In genomic region chr11:57349491-57350274, GRCh38 we compare ENCODE assay signal across 8 cellular contexts. TPM values are rescaled to one million over a fixed set of nuclear protein-coding genes. Genes with fewer than 3 reads are reported as not detected.
DNase-seq lines count a peak whose midpoint lies in the region; ATAC-seq, FAIRE-seq and TF ChIP-seq lines count a peak whose summit lies in the region.

No MANE protein-coding gene starts in this region.

- H3K4me1 ChIP-seq in CD4-positive, alpha-beta memory T cell (ENCODE audit: insufficient read depth, low read length): peaks cover 4% of the 10 kb centered on the region
- H3K4me1 ChIP-seq in mammary epithelial cell (ENCODE audit: insufficient read depth, low read length) (no peaks in the 10 kb centered on the region), kidney (ENCODE audit: control insufficient read depth in 1 of 2, insufficient read depth in 1 of 2, low read depth in 1 of 2, low read length in 2 of 2) (no peaks in the 10 kb centered on the region)

- FAIRE-seq in kidney (lab: Jason Lieb, UNC): no peak

- H3K4me3 ChIP-seq in CD4-positive, alpha-beta memory T cell (ENCODE audit: low read length in 2 of 2): no peak overlapping the region
- no peak overlapping the region for H3K4me3 ChIP-seq in WI38 (ENCODE audit: low read depth, low read length)
- no peak overlapping the region for H3K4me3 ChIP-seq in mammary epithelial cell (replicated peaks in 1 of 3; ENCODE audit: insufficient read depth in 1 of 3, low read depth in 2 of 3, low read length in 3 of 3)
- no peak overlapping the region for H3K4me3 ChIP-seq in kidney (ENCODE audit: low read length in 2 of 2)

- in situ Hi-C loops in mammary epithelial cell (cut with MboI; ENCODE audit: low sequenced_read_pairs in 2 of 2): loop anchor here (10.0 to 25.0 kb wide), 3 partner anchors 105 to 1163 kb away; partner anchors contain the start of genes YPEL4 (in 2 of the 2) and OR5B21 (in 1 of the 2)

- H3K9me3 Mint-ChIP-seq in CD4-positive, alpha-beta memory T cell: peaks cover 0 to 2% (median 0%) of the 10 kb centered on the region in 8 donors

- no peaks in the 10 kb centered on the region for H3K79me2 ChIP-seq in mammary epithelial cell (ENCODE audit: insufficient read depth, low read length)

- intact Hi-C loops in CD4-positive, alpha-beta memory T cell (cut with micrococcal nuclease): loop anchor here (5.0 to 10.0 kb wide), 6 partner anchors 78 to 1438 kb away; partner anchors contain the start of genes SLC43A3 and UBE2L6
- intact Hi-C loops in mammary epithelial cell (cut with micrococcal nuclease): loop anchor here (2.0 to 10.0 kb wide), 5 partner anchors 219 to 1785 kb away; partner anchors contain the start of gene BTBD18
- intact Hi-C loops in kidney (cut with DNase I): no loop called here

- H3K4me3 Mint-ChIP-seq in CD4-positive, alpha-beta memory T cell: peak overlapping the region in 1 of 8 donors; percentile 64

- no peaks in the 10 kb centered on the region for H3K9me3 ChIP-seq in CD4-positive, alpha-beta memory T cell (ENCODE audit: control insufficient read depth in 1 of 2, low read length in 2 of 2)
- H3K9me3 ChIP-seq in mammary epithelial cell (replicated peaks; ENCODE audit: insufficient read depth, low read length) (peaks cover 3% of the 10 kb centered on the region), kidney (ENCODE audit: control insufficient read depth in 1 of 2, low read length in 2 of 2) (no peaks in the 10 kb centered on the region)

- peak; percentile 34 to 48 (median 44) for DNase-seq in CD4-positive, alpha-beta memory T cell
- DNase-seq in HT1080 (ENCODE audit: low read depth) (peak; percentile 54), mammary epithelial cell (no peak), kidney (peak; percentile 82), mesenteric fat pad (ENCODE audit: low spot score) (no peak)
- peak; percentile 70 to 74 for DNase-seq in stimulated activated CD4-positive, alpha-beta T cell treated with anti-CD3 and anti-CD28 coated beads, Interleukin-2, amount 100 ng/mL, for 48 hours

- H4K20me1 ChIP-seq in mammary epithelial cell (ENCODE audit: insufficient read depth, low read length): no peaks in the 10 kb centered on the region

- H3K27ac ChIP-seq in CD4-positive, alpha-beta memory T cell (ENCODE audit: low read depth, low read length): no peak overlapping the region
- no peak overlapping the region for H3K27ac ChIP-seq in mammary epithelial cell (ENCODE audit: insufficient read depth, low read depth, low read length)
- no peak overlapping the region for H3K27ac ChIP-seq in kidney (ENCODE audit: low read depth in 2 of 2, low read length in 2 of 2)

- H3K27me3 Mint-ChIP-seq in CD4-positive, alpha-beta memory T cell: peaks cover 5% of the 10 kb centered on the region in 2 donors

- CTCF ChIA-PET in CD4-positive, alpha-beta memory T cell (lab: Charles Lee; ENCODE audit: partially characterized antibody): interaction anchor here (0.6 to 8.0 kb wide), 8 partner anchors 10 to 305 kb away, joined by 3 to 70 read pairs (median 4); partner anchors contain the start of genes P2RX3 and SSRP1
- CTCF ChIA-PET in mammary epithelial cell (lab: Charles Lee; ENCODE audit: low non-redundant PET): interaction anchor here (0.7 kb wide), 1 partner anchor 195 kb away, joined by 3 read pairs; no protein-coding TSS in a partner anchor

- WGBS in mammary epithelial cell (ENCODE audit: low coverage, missing lambda C conversion rate): 55% methylated on average over 17 of the region's 31 CpGs

- no peaks in the 10 kb centered on the region for H3K36me3 ChIP-seq in CD4-positive, alpha-beta memory T cell (ENCODE audit: insufficient read depth, low read length)
- no peaks in the 10 kb centered on the region for H3K36me3 ChIP-seq in mammary epithelial cell (ENCODE audit: insufficient read depth, low read length)
- H3K36me3 ChIP-seq in kidney (ENCODE audit: control insufficient read depth in 1 of 2, insufficient read depth in 2 of 2, low read length in 2 of 2): no peaks in the 10 kb centered on the region

- H2AFZ ChIP-seq in mammary epithelial cell (ENCODE audit: low read depth, low read length): peak overlapping the region; percentile 34

- H3K27ac Mint-ChIP-seq in CD4-positive, alpha-beta memory T cell: peak overlapping the region in 1 of 7 donors; percentile 32

- peak; percentile 84 for TF ChIP-seq CTCF in WI38 (IDR thresholded peaks at IDR 0.05; ENCODE audit: low read depth, low read length)
- TF ChIP-seq CTCF in mammary epithelial cell (conservative IDR thresholded peaks at IDR 0.05 in 1 of 2, IDR thresholded peaks at IDR 0.05 in 1 of 2; ENCODE audit: extremely low read depth in 1 of 2, insufficient read depth in 1 of 2, low read depth in 1 of 2, low read length in 2 of 2): peak; percentile 63 to 84
- TF ChIP-seq CTCF in kidney (IDR thresholded peaks at IDR 0.05; ENCODE audit: borderline replicate concordance, extremely low read depth, insufficient read depth): peak; percentile 80

- H3K4me2 ChIP-seq in mammary epithelial cell (ENCODE audit: insufficient read depth, low read depth, low read length): no peak overlapping the region

- no peaks in the 10 kb centered on the region for H3K27me3 ChIP-seq in CD4-positive, alpha-beta memory T cell (ENCODE audit: insufficient read depth, low read length)
- H3K27me3 ChIP-seq in mammary epithelial cell (ENCODE audit: insufficient read depth, low read length): no peaks in the 10 kb centered on the region

- no peaks in the 10 kb centered on the region for H3K36me3 Mint-ChIP-seq in CD4-positive, alpha-beta memory T cell

- POLR2A ChIA-PET in CD4-positive, alpha-beta memory T cell (lab: Charles Lee; ENCODE audit: partially characterized antibody): interaction anchor here (0.6 kb wide), 1 partner anchor 50 kb away, joined by 3 read pairs; no protein-coding TSS in a partner anchor

- no peak for ATAC-seq in HG02884 (IDR thresholded peaks at IDR 0.05; ENCODE audit: unreplicated experiment)

- BruUV-seq in mammary epithelial cell (replicated peaks; lab: Mats Ljungman, UMichigan): no TSS peak

- H3K9ac ChIP-seq in mammary epithelial cell (ENCODE audit: insufficient read depth, low read length) (no peak overlapping the region), kidney (ENCODE audit: low read length in 2 of 2) (no peak overlapping the region)

- H3K4me1 Mint-ChIP-seq in CD4-positive, alpha-beta memory T cell: peaks cover 0 to 5% (median 3%) of the 10 kb centered on the region in 4 donors

- dilution Hi-C loops in mammary epithelial cell (cut with HindIII; ENCODE audit: low sequenced_read_pairs): no loop called here

RNA-seq across cellular contexts. Expression of gene P2RX3, which starts 11.5 kb away (rescaled TPM):
- not detected for total RNA-seq in CD4-positive, alpha-beta memory T cell
- polyA plus RNA-seq in CD4-positive, alpha-beta memory T cell: not detected
- not detected in 2 replicates for total RNA-seq in HT1080 (2014; rRNA removed; shearing (Covaris generic))
- polyA plus RNA-seq in HT1080 (2015; cell fraction: cytosol; rRNA removed): not detected in 2 replicates
- not detected in 2 replicates for polyA plus RNA-seq in HT1080 (2015; cell fraction: nucleus; rRNA removed)
- total RNA-seq in mammary epithelial cell (not detected), kidney (not detected), mesenteric fat pad (not detected)
- polyA plus RNA-seq in mammary epithelial cell (not detected), kidney (ENCODE audit: insufficient read depth, low read depth, low replicate concordance) (not detected)
- not detected for polyA minus RNA-seq in mammary epithelial cell

RNA-seq across cellular contexts. Expression of gene SSRP1, which starts 14.0 kb away (rescaled TPM):
- total RNA-seq in CD4-positive, alpha-beta memory T cell: 10 to 100 TPM; 69.0 to 74.3 TPM
- 10 to 100 TPM; 19.6 to 42.2 TPM for polyA plus RNA-seq in CD4-positive, alpha-beta memory T cell
- total RNA-seq in HT1080 (2014; rRNA removed; shearing (Covaris generic)): 206 and 249 TPM in 2 replicates
- 242 and 260 TPM in 2 replicates for polyA plus RNA-seq in HT1080 (2015; cell fraction: cytosol; rRNA removed)
- polyA plus RNA-seq in HT1080 (2015; cell fraction: nucleus; rRNA removed): 226 and 227 TPM in 2 replicates
- total RNA-seq in mammary epithelial cell (100 to 1,000 TPM in 1 of 2 donors, 10 to 100 TPM in 1; 53.0 to 127 TPM), kidney (78.5 TPM), mesenteric fat pad (54.0 TPM)
- polyA plus RNA-seq in mammary epithelial cell (160 TPM), kidney (ENCODE audit: insufficient read depth, low read depth, low replicate concordance) (44.5 TPM)
- polyA minus RNA-seq in mammary epithelial cell: 291 TPM

RNA-seq across cellular contexts. Expression of gene TNKS1BP1, which starts 24.9 kb away (rescaled TPM):
- total RNA-seq in CD4-positive, alpha-beta memory T cell: 10 to 100 TPM; 17.2 to 23.7 TPM
- polyA plus RNA-seq in CD4-positive, alpha-beta memory T cell: 1 to 10 TPM in 1 of 2 donors, under 1 TPM in 1; 0.52 to 4.7 TPM
- 39.8 and 57.0 TPM in 2 replicates for total RNA-seq in HT1080 (2014; rRNA removed; shearing (Covaris generic))
- polyA plus RNA-seq in HT1080 (2015; cell fraction: cytosol; rRNA removed): 23.9 and 28.5 TPM in 2 replicates
- 190 and 205 TPM in 2 replicates for polyA plus RNA-seq in HT1080 (2015; cell fraction: nucleus; rRNA removed)
- total RNA-seq in mammary epithelial cell (100 to 1,000 TPM; 195 to 208 TPM), kidney (206 TPM), mesenteric fat pad (236 TPM)
- polyA plus RNA-seq in mammary epithelial cell (84.3 TPM), kidney (ENCODE audit: insufficient read depth, low read depth, low replicate concordance) (53.3 TPM)
- 309 TPM for polyA minus RNA-seq in mammary epithelial cell

RNA-seq across cellular contexts. Expression of gene PRG3, which starts 31.3 kb away (rescaled TPM):
- not detected for total RNA-seq in CD4-positive, alpha-beta memory T cell
- polyA plus RNA-seq in CD4-positive, alpha-beta memory T cell: not detected
- total RNA-seq in HT1080 (2014; rRNA removed; shearing (Covaris generic)): not detected in 2 replicates
- not detected in 2 replicates for polyA plus RNA-seq in HT1080 (2015; cell fraction: cytosol; rRNA removed)
- polyA plus RNA-seq in HT1080 (2015; cell fraction: nucleus; rRNA removed): not detected in 2 replicates
- total RNA-seq in mammary epithelial cell (not detected), kidney (not detected), mesenteric fat pad (not detected)
- polyA plus RNA-seq in mammary epithelial cell (not detected), kidney (ENCODE audit: insufficient read depth, low read depth, low replicate concordance) (not detected)
- polyA minus RNA-seq in mammary epithelial cell: not detected

RNA-seq across cellular contexts. Expression of gene PRG2, which starts 40.8 kb away (rescaled TPM):
- total RNA-seq in CD4-positive, alpha-beta memory T cell: under 1 TPM in 1 of 2 experiments, not detected in 1; 0.25 TPM
- not detected for polyA plus RNA-seq in CD4-positive, alpha-beta memory T cell
- not detected in 2 replicates for total RNA-seq in HT1080 (2014; rRNA removed; shearing (Covaris generic))
- 0.07 TPM in 1 of 2 replicates, not detected in the other for polyA plus RNA-seq in HT1080 (2015; cell fraction: cytosol; rRNA removed)
- not detected in 2 replicates for polyA plus RNA-seq in HT1080 (2015; cell fraction: nucleus; rRNA removed)
- total RNA-seq in mammary epithelial cell: not detected
- not detected for polyA plus RNA-seq in mammary epithelial cell
- polyA minus RNA-seq in mammary epithelial cell: not detected
- 0.22 TPM for total RNA-seq in kidney
- polyA plus RNA-seq in kidney (ENCODE audit: insufficient read depth, low read depth, low replicate concordance): not detected
- total RNA-seq in mesenteric fat pad: 0.45 TPM

Comparison
In these comparisons a context has a peak if more than half of its experiments do, and no peak if none do; other contexts are left out.
1. DNase-seq: peak in CD4-positive, alpha-beta memory T cell (5 of 5), HT1080 (single experiment), kidney (single experiment) and stimulated activated CD4-positive, alpha-beta T cell treated with anti-CD3 and anti-CD28 coated beads, Interleukin-2, amount 100 ng/mL, for 48 hours (2 of 2); none in mammary epithelial cell (single experiment) and mesenteric fat pad (single experiment).
2. Peak in every context shown above with its lines, with median percentiles within 50 percentile points of each other: CTCF ChIP-seq.